15 cellular contexts compared by ENCODE assay signal in the genomic region with DNA sequence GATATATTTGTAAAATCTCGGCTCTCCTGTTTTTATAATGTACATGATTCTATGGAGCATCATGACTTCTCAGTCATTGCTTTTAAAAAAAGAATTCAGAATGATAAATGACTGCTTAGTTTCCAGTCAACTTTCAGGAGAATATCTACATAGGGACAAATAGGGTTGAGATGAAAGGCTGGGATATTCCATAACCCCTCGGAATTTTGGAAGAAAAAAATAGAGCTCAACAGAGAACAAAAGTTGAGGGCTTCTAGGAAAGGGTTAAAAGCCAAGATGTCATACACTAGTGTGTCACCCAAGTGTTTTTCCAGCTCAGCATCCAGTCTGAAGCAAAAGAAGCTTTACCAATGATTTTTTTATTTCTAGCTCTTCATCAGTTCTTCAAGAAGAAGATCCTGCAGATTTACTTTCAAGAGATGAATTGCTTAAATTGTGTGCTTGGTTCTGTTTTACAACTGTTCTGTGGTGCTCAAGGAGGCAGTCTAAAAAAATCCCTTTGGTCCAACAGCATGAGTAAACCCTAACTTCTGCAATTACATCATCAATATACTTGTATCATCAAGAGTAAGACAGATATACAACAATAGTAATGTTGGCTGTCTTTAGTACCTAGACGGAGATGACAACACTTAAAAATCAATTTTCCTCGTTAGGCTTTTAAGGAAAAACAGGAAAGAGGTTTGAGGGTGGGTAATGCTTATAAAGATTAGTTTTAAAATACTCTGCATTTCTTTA. TPM values are rescaled to one million over a fixed set of nuclear protein-coding genes. Genes with fewer than 3 reads are reported as not detected.
A peak's percentile ranks its signal among the peaks of the same experiment; 100 is the strongest.
DNase-seq lines count a peak whose midpoint lies in the region; ATAC-seq and TF ChIP-seq lines count a peak whose summit lies in the region.
"Had no signal": no experiment of that assay in that cellular context is flagged by ENCODE, and none has a peak within 500 bp of the region (broad histone marks: within the 10 kb centered on the region; RNA-seq: fewer than 3 reads in every experiment).

No MANE protein-coding gene starts in this region.

- H3K4me3 ChIP-seq in cardiac muscle cell: peak overlapping the region; percentile 27
- H3K4me3 ChIP-seq in heart left ventricle: peak overlapping the region in 6 of 12 donors; percentile 33 to 55 (median 44)
- H3K4me3 ChIP-seq in endodermal cell (ENCODE audit: low read length): peak overlapping the region; percentile 82

- intact Hi-C loops in heart left ventricle (cut with DNase I): no loop called here

- ATAC-seq in heart left ventricle (no peak), HG03432 (IDR thresholded peaks at IDR 0.05; ENCODE audit: unreplicated experiment) (no peak)

- H3K9me3 ChIP-seq in cardiac muscle cell (ENCODE audit: low read depth) (no peaks in the 10 kb centered on the region), heart left ventricle (peaks cover 0 to 5% (median 0%) of the 10 kb centered on the region in 12 donors), endodermal cell (ENCODE audit: control insufficient read depth, low read length) (no peaks in the 10 kb centered on the region)

- TF ChIP-seq CTCF in cardiac muscle cell (IDR thresholded peaks at IDR 0.05; ENCODE audit: low read depth, low read length) (no peak), heart left ventricle (IDR thresholded peaks at IDR 0.05) (no peak), endodermal cell (conservative IDR thresholded peaks at IDR 0.05) (no peak), neural crest cell (conservative IDR thresholded peaks at IDR 0.05) (no peak), type B pancreatic cell (conservative IDR thresholded peaks at IDR 0.05) (no peak)

- 63 to 75% (median 70%) methylated on average over 4 of the region's 4 CpGs for WGBS in heart left ventricle, 4 donors
- 79 to 82% methylated on average over 1 to 4 of the region's 4 CpGs for WGBS in endodermal cell (ENCODE audit: insufficient coverage in 1 of 2, insufficient read length in 1 of 2), 2 experiments

- H3K27me3 ChIP-seq in cardiac muscle cell: peaks cover 45% of the 10 kb centered on the region
- H3K27me3 ChIP-seq in heart left ventricle: peaks cover 0 to 49% (median 7%) of the 10 kb centered on the region in 9 donors
- H3K27me3 ChIP-seq in endodermal cell (ENCODE audit: control insufficient read depth, insufficient read depth, low read length, poor library complexity, severe bottlenecking): peaks cover 28% of the 10 kb centered on the region

- H3K4me1 Mint-ChIP-seq in endodermal cell (peaks cover 12% of the 10 kb centered on the region), neural crest cell (peaks cover 14% of the 10 kb centered on the region), type B pancreatic cell (ENCODE audit: unreplicated experiment) (peaks cover 10% of the 10 kb centered on the region)
- H3K4me1 Mint-ChIP-seq: activated B cell treated with CpG ODN at 0.5 μM for 24 hours; CD4-positive, CD25-positive, alpha-beta regulatory T cell had no signal

- H3K36me3 Mint-ChIP-seq in endodermal cell (ENCODE audit: low read depth) (no peaks in the 10 kb centered on the region), neural crest cell (ENCODE audit: low read depth) (no peaks in the 10 kb centered on the region), type B pancreatic cell (no peaks in the 10 kb centered on the region)
- H3K36me3 Mint-ChIP-seq: CD4-positive, CD25-positive, alpha-beta regulatory T cell had no signal

- H3K9me3 Mint-ChIP-seq in endodermal cell (no peaks in the 10 kb centered on the region), neural crest cell (no peaks in the 10 kb centered on the region), type B pancreatic cell (no peaks in the 10 kb centered on the region)
- H3K9me3 Mint-ChIP-seq: activated B cell treated with CpG ODN at 0.5 μM for 24 hours had no signal

- H3K4me1 ChIP-seq in cardiac muscle cell (ENCODE audit: low read depth): no peaks in the 10 kb centered on the region
- peaks cover 0 to 12% (median 0%) of the 10 kb centered on the region in 12 donors for H3K4me1 ChIP-seq in heart left ventricle
- peaks cover 4% of the 10 kb centered on the region for H3K4me1 ChIP-seq in endodermal cell (ENCODE audit: control insufficient read depth, insufficient read depth, low read length)

- TF ChIP-seq POLR2A in heart left ventricle (IDR thresholded peaks at IDR 0.05): no peak

- no peak overlapping the region for H3K9ac ChIP-seq in endodermal cell (ENCODE audit: extremely low read depth, low read length, poor library complexity, severe bottlenecking)

- DNase-seq in cardiac muscle cell (ENCODE audit: low read depth in 1 of 2, low spot score in 1 of 2) (no peak), heart left ventricle (no peak), endodermal cell (no peak), neural crest cell (ENCODE audit: low read depth, low spot score) (no peak), type B pancreatic cell (ENCODE audit: extremely low spot score, unreplicated experiment) (no peak), SKM-1 (lab: John Stamatoyannopoulos, UW; ENCODE audit: unreplicated experiment) (no peak)
- DNase-seq in activated CD8-positive, alpha-beta memory T cell treated with anti-CD3 and anti-CD28 coated beads, Interleukin-2, amount 50 U/mL, for 48 hours: no peak
- DNase-seq: activated B cell treated with CpG ODN at 0.5 μM for 24 hours; activated CD8-positive, alpha-beta memory T cell treated with anti-CD3 and anti-CD28 coated beads for 24 hours; CD4-positive, CD25-positive, alpha-beta regulatory T cell; NCI-H526 treated with DMSO at 0.1 percent for 48 hours; small intestine had no signal

- H3K4me3 Mint-ChIP-seq in endodermal cell: peak overlapping the region; percentile 56
- peak overlapping the region; percentile 83 for H3K4me3 Mint-ChIP-seq in neural crest cell
- H3K4me3 Mint-ChIP-seq in type B pancreatic cell: peak overlapping the region; percentile 95
- H3K4me3 Mint-ChIP-seq: activated B cell treated with CpG ODN at 0.5 μM for 24 hours had no signal

- H3K27me3 Mint-ChIP-seq in endodermal cell (ENCODE audit: insufficient read depth) (peaks cover 25% of the 10 kb centered on the region), neural crest cell (ENCODE audit: low read depth) (peaks cover 68% of the 10 kb centered on the region), type B pancreatic cell (peaks cover 36% of the 10 kb centered on the region)

- H3K36me3 ChIP-seq in cardiac muscle cell: no peaks in the 10 kb centered on the region
- no peaks in the 10 kb centered on the region for H3K36me3 ChIP-seq in heart left ventricle
- no peaks in the 10 kb centered on the region for H3K36me3 ChIP-seq in endodermal cell (ENCODE audit: control insufficient read depth, insufficient read depth, low read length)

- H3K27ac ChIP-seq in cardiac muscle cell (no peak overlapping the region), heart left ventricle (no peak overlapping the region), endodermal cell (ENCODE audit: low read depth, low read length) (no peak overlapping the region)

- H3K27ac Mint-ChIP-seq in endodermal cell (no peak overlapping the region), neural crest cell (ENCODE audit: unreplicated experiment) (no peak overlapping the region), type B pancreatic cell (no peak overlapping the region)
- H3K27ac Mint-ChIP-seq: activated B cell treated with CpG ODN at 0.5 μM for 24 hours; CD4-positive, CD25-positive, alpha-beta regulatory T cell had no signal

RNA-seq across cellular contexts. Expression of gene UNC13C, which starts 1.0 kb away (rescaled TPM):
- total RNA-seq in cardiac muscle cell: under 0.01 TPM in 1 of 2 replicates, not detected in the other
- 0.06 TPM in 1 of 2 replicates, not detected in the other for polyA plus RNA-seq in cardiac muscle cell
- under 1 TPM in 6 of 9 donors, not detected in 3; 0.07 to 0.71 (median 0.39) TPM for total RNA-seq in heart left ventricle
- polyA plus RNA-seq in heart left ventricle: not detected
- 10 to 100 TPM in 1 of 2 donors, 1 to 10 TPM in 1; 7.2 to 19.9 TPM for total RNA-seq in endodermal cell
- polyA plus RNA-seq in endodermal cell (2013, experiment 1 of 2): 0.25 TPM
- polyA plus RNA-seq in endodermal cell (2013, experiment 2 of 2): 0.58 TPM
- 1.3 and 1.5 TPM in 2 replicates for total RNA-seq in neural crest cell
- total RNA-seq in type B pancreatic cell (ENCODE audit: low replicate concordance): 1.3 and 3.7 TPM in 2 replicates
- total RNA-seq: A172; activated B cell treated with CpG ODN at 0.5 μM for 24 hours; CD4-positive, CD25-positive, alpha-beta regulatory T cell; T-helper 1 cell treated with Interleukin-12 subunit alpha and Interleukin-12 subunit beta and Interleukin-4 antibody, amounts not matched to agents 30 ng/mL and 1 ng/mL, for 36 hours had no signal
- polyA plus RNA-seq: CD4-positive, CD25-positive, alpha-beta regulatory T cell had no signal
